ENCODE assay signal across 17 cellular contexts in genomic region chr3:26236511-26236910, GRCh38.
"Had no signal": no experiment of that assay in that cellular context is flagged by ENCODE, and none has a peak within 500 bp of the region (broad histone marks: within the 10 kb centered on the region; RNA-seq: fewer than 3 reads in every experiment).

No MANE protein-coding gene starts in this region.

- H3K27me3 ChIP-seq: body of pancreas, esophagus muscularis mucosa, left lung, thyroid gland had no signal

- H3K4me3 ChIP-seq: body of pancreas, esophagus muscularis mucosa, left lung, thyroid gland had no signal

- H3K4me1 ChIP-seq: body of pancreas, left lung, thyroid gland had no signal

- H3K36me3 ChIP-seq: esophagus muscularis mucosa, left lung, thyroid gland had no signal

- DNase-seq: activated B cell treated with CpG ODN at 0.5 μM for 24 hours; activated CD4-positive, alpha-beta memory T cell treated with anti-CD3 and anti-CD28 coated beads, Interleukin-2, amount 10 ng/mL, durations not matched to agents 7 days and 5 days; activated CD4-positive, alpha-beta T cell treated with anti-CD3 and anti-CD28 coated beads for 48 hours; activated CD8-positive, alpha-beta memory T cell treated with anti-CD3 and anti-CD28 coated beads, Interleukin-2, amount 10 ng/mL, durations not matched to agents 7 days and 5 days; activated naive CD4-positive, alpha-beta T cell treated with Interleukin-2 at 50 U/mL for 16 hours; activated naive CD8-positive, alpha-beta T cell treated with anti-CD3 and anti-CD28 coated beads, Interleukin-2, amount 10 ng/mL, durations not matched to agents 7 days and 5 days; body of pancreas; islet precursor cell; left lung; posterior cingulate gyrus; retina; stimulated activated CD4-positive, alpha-beta T cell treated with anti-CD3 and anti-CD28 coated beads, Interleukin-12 subunit alpha, Interleukin-12 subunit beta, amount 100 ng/mL, for 4 hours; stimulated activated CD4-positive, alpha-beta T cell treated with anti-CD3 and anti-CD28 coated beads, Interleukin-1b, Interleukin-23, amount 100 ng/mL, for 48 hours; stimulated activated CD8-positive, alpha-beta memory T cell treated with anti-CD3 and anti-CD28 coated beads, Interleukin-4, amount 100 ng/mL, for 48 hours; stimulated activated naive CD4-positive, alpha-beta T cell; thyroid gland had no signal

- H3K27ac ChIP-seq: body of pancreas, esophagus muscularis mucosa, left lung, thyroid gland had no signal

- H3K9me3 ChIP-seq: body of pancreas, esophagus muscularis mucosa, thyroid gland had no signal
